Comparison of ENCODE assay signal across 8 cellular contexts in genomic region chr12:14384783-14385638, GRCh38. TPM values are rescaled to one million over a fixed set of nuclear protein-coding genes. Genes with fewer than 3 reads are reported as not detected.
DNase-seq lines count a peak whose midpoint lies in the region; ATAC-seq and TF ChIP-seq lines count a peak whose summit lies in the region.

No MANE protein-coding gene starts in this region.

- peaks cover 60% of the 10 kb centered on the region for H3K36me3 Mint-ChIP-seq in activated T-helper 2 cell treated with anti-CD3 and anti-CD28 coated beads, Interferon-gamma antibody, Interleukin-2, Interleukin-4, amounts not matched to agents 10 μg/mL and 5 μg/mL and 100 μg/mL, durations not matched to agents 14 hours and 24 hours and 36 hours (ENCODE audit: low read depth)

- ATAC-seq in GM21390 (IDR thresholded peaks at IDR 0.05; ENCODE audit: unreplicated experiment) (peak; percentile 91), foreskin keratinocyte (peak; percentile 93), aorta (ENCODE audit: low FRiP score) (peak; percentile 92)

- H3K4me3 ChIP-seq in OCI-LY3 (ENCODE audit: low read length): peak overlapping the region; percentile 66
- no peak overlapping the region for H3K4me3 ChIP-seq in neutrophil (ENCODE audit: low read depth in 1 of 2, low read length in 1 of 2)
- H3K4me3 ChIP-seq in aorta (ENCODE audit: low read length in 2 of 2): peak overlapping the region; percentile 17 to 64

- peak overlapping the region; percentile 76 for H3K27ac ChIP-seq in OCI-LY3 (ENCODE audit: low read length)
- peak overlapping the region; percentile 63 for H3K27ac ChIP-seq in foreskin keratinocyte
- peak overlapping the region; percentile 55 for H3K27ac ChIP-seq in neutrophil
- H3K27ac ChIP-seq in aorta (ENCODE audit: low read depth in 1 of 2, low read length in 2 of 2): peak overlapping the region in 1 of 2 donors; percentile 17

- H3K4me3 Mint-ChIP-seq in activated T-helper 2 cell treated with anti-CD3 and anti-CD28 coated beads, Interferon-gamma antibody, Interleukin-2, Interleukin-4, amounts not matched to agents 10 μg/mL and 5 μg/mL and 100 μg/mL, durations not matched to agents 14 hours and 24 hours and 36 hours (ENCODE audit: low read depth): peak overlapping the region; percentile 87

- no peak overlapping the region for H2AFZ ChIP-seq in OCI-LY3 (ENCODE audit: low read depth, low read length)

- H3K4me2 ChIP-seq in OCI-LY3 (ENCODE audit: low read length): peak overlapping the region; percentile 74

- H3K79me2 ChIP-seq in OCI-LY3 (ENCODE audit: low read length): peaks cover 95% of the 10 kb centered on the region

- no peak for TF ChIP-seq CTCF in OCI-LY3 (IDR thresholded peaks at IDR 0.05; ENCODE audit: low read depth, low read length)
- TF ChIP-seq CTCF in foreskin keratinocyte (conservative IDR thresholded peaks at IDR 0.05): no peak
- no peak for TF ChIP-seq CTCF in neutrophil (IDR thresholded peaks at IDR 0.05)

- peaks cover 45% of the 10 kb centered on the region for H3K4me1 Mint-ChIP-seq in activated T-helper 2 cell treated with anti-CD3 and anti-CD28 coated beads, Interferon-gamma antibody, Interleukin-2, Interleukin-4, amounts not matched to agents 10 μg/mL and 5 μg/mL and 100 μg/mL, durations not matched to agents 14 hours and 24 hours and 36 hours (ENCODE audit: low read depth)

- DNase-seq in DMS79 (lab: John Stamatoyannopoulos, UW): peak; percentile 91
- peak; percentile 68 for DNase-seq in HT1080 (ENCODE audit: low read depth)
- DNase-seq in activated T-helper 2 cell treated with anti-CD3 and anti-CD28 coated beads, Interferon-gamma antibody, Interleukin-2, Interleukin-4, amounts not matched to agents 10 μg/mL and 5 μg/mL and 100 μg/mL, durations not matched to agents 14 hours and 24 hours and 36 hours (ENCODE audit: low spot score): peak; percentile 72
- DNase-seq in foreskin keratinocyte: peak; percentile 82 to 94
- no peak for DNase-seq in aorta

- H3K4me1 ChIP-seq in OCI-LY3 (ENCODE audit: low read length): peaks cover 32% of the 10 kb centered on the region
- peaks cover 24% of the 10 kb centered on the region for H3K4me1 ChIP-seq in foreskin keratinocyte
- H3K4me1 ChIP-seq in neutrophil (ENCODE audit: control insufficient read depth in 1 of 2, insufficient read depth in 1 of 2, low read depth in 1 of 2, low read length in 1 of 2): peaks cover 23 to 37% of the 10 kb centered on the region in 2 experiments
- H3K4me1 ChIP-seq in aorta (ENCODE audit: control insufficient read depth in 1 of 2, insufficient read depth in 2 of 2, low read length in 2 of 2): no peaks in the 10 kb centered on the region

- no peaks in the 10 kb centered on the region for H3K27me3 Mint-ChIP-seq in activated T-helper 2 cell treated with anti-CD3 and anti-CD28 coated beads, Interferon-gamma antibody, Interleukin-2, Interleukin-4, amounts not matched to agents 10 μg/mL and 5 μg/mL and 100 μg/mL, durations not matched to agents 14 hours and 24 hours and 36 hours (ENCODE audit: low read depth)

- no peaks in the 10 kb centered on the region for H3K27me3 ChIP-seq in OCI-LY3 (ENCODE audit: low read depth, low read length)
- no peaks in the 10 kb centered on the region for H3K27me3 ChIP-seq in foreskin keratinocyte
- no peaks in the 10 kb centered on the region for H3K27me3 ChIP-seq in neutrophil
- no peaks in the 10 kb centered on the region for H3K27me3 ChIP-seq in aorta (ENCODE audit: control insufficient read depth in 1 of 2, insufficient read depth in 2 of 2, low read length in 1 of 2)

- H3K9me3 Mint-ChIP-seq in activated T-helper 2 cell treated with anti-CD3 and anti-CD28 coated beads, Interferon-gamma antibody, Interleukin-2, Interleukin-4, amounts not matched to agents 10 μg/mL and 5 μg/mL and 100 μg/mL, durations not matched to agents 14 hours and 24 hours and 36 hours: peaks cover 8% of the 10 kb centered on the region

- intact Hi-C loops in activated T-helper 2 cell treated with anti-CD3 and anti-CD28 coated beads, Interferon-gamma antibody, Interleukin-2, Interleukin-4, amounts not matched to agents 10 μg/mL and 5 μg/mL and 100 μg/mL, durations not matched to agents 14 hours and 24 hours and 36 hours (cut with micrococcal nuclease): loop anchor here (1.0 to 5.0 kb wide), 7 partner anchors 9 to 577 kb away; partner anchors contain the start of gene ARHGDIB
- intact Hi-C loops in aorta (cut with DNase I): loop anchor here in 1 of 2 donors (1.0 kb wide), 1 partner anchor 18 kb away; no protein-coding TSS in a partner anchor

- no peaks in the 10 kb centered on the region for H4K20me1 ChIP-seq in OCI-LY3 (ENCODE audit: insufficient read depth, low read length)

- peaks cover 49% of the 10 kb centered on the region for H3K36me3 ChIP-seq in OCI-LY3 (replicated peaks; ENCODE audit: low read depth, low read length)
- no peaks in the 10 kb centered on the region for H3K36me3 ChIP-seq in neutrophil
- H3K36me3 ChIP-seq in aorta (ENCODE audit: control insufficient read depth in 1 of 2, insufficient read depth in 2 of 2, low read length in 1 of 2): no peaks in the 10 kb centered on the region

- H3K9me3 ChIP-seq in OCI-LY3 (ENCODE audit: insufficient read depth, low read length) (peaks cover 8% of the 10 kb centered on the region), neutrophil (no peaks in the 10 kb centered on the region), aorta (ENCODE audit: control insufficient read depth, low read length) (no peaks in the 10 kb centered on the region)

- peak overlapping the region; percentile 55 for H3K9ac ChIP-seq in OCI-LY3 (ENCODE audit: low read length)

- H3K27ac Mint-ChIP-seq in activated T-helper 2 cell treated with anti-CD3 and anti-CD28 coated beads, Interferon-gamma antibody, Interleukin-2, Interleukin-4, amounts not matched to agents 10 μg/mL and 5 μg/mL and 100 μg/mL, durations not matched to agents 14 hours and 24 hours and 36 hours: peak overlapping the region; percentile 86

- 0 to 2% methylated on average over 2 of the region's 2 CpGs for WGBS in aorta, 2 donors

RNA-seq across cellular contexts. Expression of gene ATF7IP, which starts 19.5 kb away (rescaled TPM):
- total RNA-seq in HT1080 (2014; rRNA removed; shearing (Covaris generic)): 9.7 and 13.3 TPM in 2 replicates
- 7.0 and 9.2 TPM in 2 replicates for polyA plus RNA-seq in HT1080 (2015; cell fraction: cytosol; rRNA removed)
- polyA plus RNA-seq in HT1080 (2015; cell fraction: nucleus; rRNA removed): 19.5 and 23.0 TPM in 2 replicates
- total RNA-seq in activated T-helper 2 cell treated with anti-CD3 and anti-CD28 coated beads, Interferon-gamma antibody, Interleukin-2, Interleukin-4, amounts not matched to agents 10 μg/mL and 5 μg/mL and 100 μg/mL, durations not matched to agents 14 hours and 24 hours and 36 hours: 81.2 and 82.1 TPM in 2 replicates
- total RNA-seq in foreskin keratinocyte: 26.3 and 33.1 TPM in 2 replicates
- polyA plus RNA-seq in foreskin keratinocyte: 5.7 and 6.1 TPM in 2 replicates
- 10 to 100 TPM; 54.5 to 98.4 TPM for total RNA-seq in aorta
- 1 to 10 TPM; 7.0 to 8.9 TPM for polyA plus RNA-seq in aorta

Comparison
In these comparisons a context has a peak if more than half of its experiments do, and no peak if none do; other contexts are left out.
1. DNase-seq: peak in DMS79 (single experiment), HT1080 (single experiment), activated T-helper 2 cell treated with anti-CD3 and anti-CD28 coated beads, Interferon-gamma antibody, Interleukin-2, Interleukin-4, amounts not matched to agents 10 μg/mL and 5 μg/mL and 100 μg/mL, durations not matched to agents 14 hours and 24 hours and 36 hours (single experiment) and foreskin keratinocyte (2 of 2); none in aorta (0 of 2).
2. H3K4me3 ChIP-seq: peak in OCI-LY3 (single experiment) and aorta (2 of 2); none in neutrophil (0 of 2).
3. Peak in every context shown above with its lines, with median percentiles within 50 percentile points of each other: ATAC-seq.